8 cellular contexts compared by ENCODE assay signal in genomic region chr10:28393956-28394568, GRCh38.
DNase-seq lines count a peak whose midpoint lies in the region; ATAC-seq and TF ChIP-seq lines count a peak whose summit lies in the region.

No MANE protein-coding gene starts in this region.

- 14 to 15% methylated on average over 8 of the region's 8 CpGs for WGBS in lower leg skin, 2 donors

- TF ChIP-seq POLR2A in lower leg skin (IDR thresholded peaks at IDR 0.05), result no peak

- H3K27ac ChIP-seq in colonic mucosa, result no peak overlapping the region

- H3K9ac ChIP-seq in colonic mucosa (ENCODE audit: low read depth in 2 of 2, low read length in 2 of 2), result no peak overlapping the region

- no peaks in the 10 kb centered on the region for H3K27me3 ChIP-seq in colonic mucosa

- ATAC-seq in HG02884 (IDR thresholded peaks at IDR 0.05; ENCODE audit: unreplicated experiment), result peak; percentile 79

- H3K36me3 ChIP-seq in colonic mucosa, result no peaks in the 10 kb centered on the region

- peak; percentile 92 for TF ChIP-seq CTCF in colonic mucosa (IDR thresholded peaks at IDR 0.05)
- TF ChIP-seq CTCF in lower leg skin (IDR thresholded peaks at IDR 0.05), result no peak

- no peaks in the 10 kb centered on the region for H3K4me1 ChIP-seq in colonic mucosa

- H3K4me3 ChIP-seq in colonic mucosa, result no peak overlapping the region
- H3K4me3 ChIP-seq in lower leg skin (ENCODE audit: low read depth, poor library complexity, severe bottlenecking), result no peak overlapping the region

- no peaks in the 10 kb centered on the region for H3K9me3 ChIP-seq in colonic mucosa

- DNase-seq in NCI-H1436 (lab: John Stamatoyannopoulos, UW) (peak; percentile 54), NCI-H1436 treated with DMSO at 0.1 percent for 48 hours (lab: John Stamatoyannopoulos, UW) (no peak), NCI-H2227 (lab: John Stamatoyannopoulos, UW; ENCODE audit: unreplicated experiment) (peak; percentile 62), colonic mucosa (peak; percentile 78), lower leg skin (ENCODE audit: low spot score in 2 of 2) (peak; percentile 61 to 91)
- DNase-seq in activated CD4-positive, alpha-beta T cell treated with anti-CD3 and anti-CD28 coated beads for 4 hours, result peak; percentile 58 to 68
- DNase-seq in stimulated activated CD4-positive, alpha-beta T cell treated with anti-CD3 and anti-CD28 coated beads, TNF-alpha, amount 100 ng/mL, for 48 hours (ENCODE audit: low read depth in 3 of 3), result peak; percentile 20 to 52 (median 47)

- intact Hi-C loops in colonic mucosa (cut with DNase I) (loop anchor here (10.0 kb wide), 1 partner anchor 649 kb away; the partner anchor contains the start of gene MKX), lower leg skin (cut with DNase I; ENCODE audit: low total_unique reads) (loop anchor here (10.0 kb wide), 1 partner anchor 649 kb away; the partner anchor contains the start of gene MKX)
